ENCODE assay signal across 8 cellular contexts in genomic region chr10:58514102-58514472, GRCh38. TPM values are rescaled to one million over a fixed set of nuclear protein-coding genes. Genes with fewer than 3 reads are reported as not detected.
DNase-seq lines count a peak whose midpoint lies in the region; ATAC-seq and TF ChIP-seq lines count a peak whose summit lies in the region.

No MANE protein-coding gene starts in this region.

- CTCF ChIA-PET in CD8-positive, alpha-beta memory T cell (lab: Charles Lee): no interaction called here
- CTCF ChIA-PET in SK-N-SH (lab: Yijun Ruan, JAX): interaction anchor here (0.6 to 1.7 kb wide), 2 partner anchors 100 to 136 kb away, joined by 3 to 5 read pairs; no protein-coding TSS in a partner anchor

- TF ChIP-seq RAD21 in SK-N-SH (IDR thresholded peaks at IDR 0.05; ENCODE audit: low read length): no peak

- H3K36me3 ChIP-seq in CD8-positive, alpha-beta memory T cell (ENCODE audit: insufficient read depth, low read length): no peaks in the 10 kb centered on the region
- H3K36me3 ChIP-seq in SK-N-SH (replicated peaks in 1 of 2; ENCODE audit: control insufficient read depth in 1 of 2, insufficient read depth in 2 of 2, low read length in 1 of 2) (no peaks in the 10 kb centered on the region), prostate gland (no peaks in the 10 kb centered on the region)

- TF ChIP-seq CTCF in SK-N-SH (IDR thresholded peaks at IDR 0.05): no peak
- no peak for TF ChIP-seq CTCF in prostate gland (IDR thresholded peaks at IDR 0.05)

- no peaks in the 10 kb centered on the region for H3K9me3 ChIP-seq in CD8-positive, alpha-beta memory T cell (ENCODE audit: low read length)
- H3K9me3 ChIP-seq in SK-N-SH: no peaks in the 10 kb centered on the region
- H3K9me3 ChIP-seq in prostate gland: no peaks in the 10 kb centered on the region

- H3K79me2 ChIP-seq in SK-N-SH (ENCODE audit: insufficient read depth): peaks cover 39% of the 10 kb centered on the region

- no peaks in the 10 kb centered on the region for H3K36me3 Mint-ChIP-seq in CD8-positive, alpha-beta memory T cell

- no peaks in the 10 kb centered on the region for H3K9me2 ChIP-seq in SK-N-SH

- WGBS in SK-N-SH (ENCODE audit: low lambda C conversion rate): 4% methylated on average over 11 of the region's 11 CpGs
- 8% methylated on average over 11 of the region's 11 CpGs for WGBS in prostate gland

- no peak for TF ChIP-seq EP300 in SK-N-SH (IDR thresholded peaks at IDR 0.05; ENCODE audit: borderline replicate concordance in 1 of 2, low read depth in 1 of 2, low read length in 1 of 2)

- no peak overlapping the region for H3K27ac ChIP-seq in CD8-positive, alpha-beta memory T cell (ENCODE audit: low read depth, low read length)
- H3K27ac ChIP-seq in SK-N-SH (ENCODE audit: low read depth in 2 of 2, low read length in 1 of 2) (peak overlapping the region; percentile 41 to 86; a peak in 2 of 4 replicates), prostate gland (peak overlapping the region; percentile 73 to 77)

- H3K27ac Mint-ChIP-seq in CD8-positive, alpha-beta memory T cell: no peak overlapping the region

- H2AFZ ChIP-seq in SK-N-SH (ENCODE audit: low read depth): peak overlapping the region; percentile 77

- peaks cover 12 to 13% (median 13%) of the 10 kb centered on the region in 3 donors for H3K4me1 Mint-ChIP-seq in CD8-positive, alpha-beta memory T cell

- peak overlapping the region; percentile 98 for H3K4me2 ChIP-seq in SK-N-SH

- no peak for TF ChIP-seq POLR2A in prostate gland (IDR thresholded peaks at IDR 0.05)

- H3K27me3 ChIP-seq in CD8-positive, alpha-beta memory T cell (ENCODE audit: insufficient read depth, low read length, poor library complexity, severe bottlenecking): peaks cover 5% of the 10 kb centered on the region
- H3K27me3 ChIP-seq in SK-N-SH (ENCODE audit: insufficient read depth): no peaks in the 10 kb centered on the region
- H3K27me3 ChIP-seq in prostate gland (replicated peaks; ENCODE audit: insufficient read depth): no peaks in the 10 kb centered on the region

- no peak for DNase-seq in CD8-positive, alpha-beta memory T cell
- DNase-seq in SK-N-SH (no peak), fibroblast of peridontal ligament (ENCODE audit: extremely low read depth) (peak; percentile 25), prostate gland (ENCODE audit: low spot score) (no peak), NCI-H187 (lab: John Stamatoyannopoulos, UW) (no peak), NCI-H128 (lab: John Stamatoyannopoulos, UW; ENCODE audit: unreplicated experiment) (no peak), A172 (ENCODE audit: low spot score) (no peak)

- peak overlapping the region in 5 of 7 donors; percentile 44 to 75 (median 66) for H3K4me3 Mint-ChIP-seq in CD8-positive, alpha-beta memory T cell

- peaks cover 3% of the 10 kb centered on the region for H3F3A ChIP-seq in SK-N-SH (replicated peaks; ENCODE audit: insufficient read depth)

- POLR2A ChIA-PET in CD8-positive, alpha-beta memory T cell (lab: Charles Lee): no interaction called here
- POLR2A ChIA-PET in SK-N-SH (lab: Yijun Ruan, JAX): no interaction called here

- ATAC-seq in GM19452 (IDR thresholded peaks at IDR 0.05; ENCODE audit: unreplicated experiment): no peak

- H3K27me3 Mint-ChIP-seq in CD8-positive, alpha-beta memory T cell: peaks cover 11 to 54% of the 10 kb centered on the region in 2 donors

- H3K4me3 ChIP-seq in CD8-positive, alpha-beta memory T cell (ENCODE audit: low read length): no peak overlapping the region
- H3K4me3 ChIP-seq in SK-N-SH (ENCODE audit: low read depth in 2 of 2, low read length in 1 of 2) (peak overlapping the region; percentile 75 to 93), prostate gland (peak overlapping the region; percentile 55 to 68)

- H4K20me1 ChIP-seq in SK-N-SH (ENCODE audit: insufficient read depth): no peaks in the 10 kb centered on the region

- peaks cover 0 to 4% (median 0%) of the 10 kb centered on the region in 5 donors for H3K9me3 Mint-ChIP-seq in CD8-positive, alpha-beta memory T cell

- intact Hi-C loops in prostate gland (cut with DNase I): loop anchor here (10.0 kb wide), 2 partner anchors 131 to 261 kb away; no protein-coding TSS in a partner anchor

- no peaks in the 10 kb centered on the region for H3K4me1 ChIP-seq in CD8-positive, alpha-beta memory T cell (ENCODE audit: insufficient read depth, low read length)
- H3K4me1 ChIP-seq in SK-N-SH (ENCODE audit: control insufficient read depth in 1 of 2, insufficient read depth in 2 of 2, low read depth in 1 of 2, low read length in 1 of 2) (peaks cover 0 to 5% of the 10 kb centered on the region in 2 experiments; a peak in 2 of 4 replicates), prostate gland (replicated peaks) (no peaks in the 10 kb centered on the region)

- H3K9ac ChIP-seq in SK-N-SH: peak overlapping the region; percentile 69

TF ChIP-seq in SK-N-SH, 30 proteins besides CTCF, POLR2A, EP300 and RAD21:
- TF ChIP-seq GATA2 (CRISPR knock-in tag; IDR thresholded peaks at IDR 0.05) (peak; percentile 24; the same call in 1 of the 2 replicates), YY1 (IDR thresholded peaks at IDR 0.05; ENCODE audit: low read depth) (no peak)
- TF ChIP-seq, protein P1, sequence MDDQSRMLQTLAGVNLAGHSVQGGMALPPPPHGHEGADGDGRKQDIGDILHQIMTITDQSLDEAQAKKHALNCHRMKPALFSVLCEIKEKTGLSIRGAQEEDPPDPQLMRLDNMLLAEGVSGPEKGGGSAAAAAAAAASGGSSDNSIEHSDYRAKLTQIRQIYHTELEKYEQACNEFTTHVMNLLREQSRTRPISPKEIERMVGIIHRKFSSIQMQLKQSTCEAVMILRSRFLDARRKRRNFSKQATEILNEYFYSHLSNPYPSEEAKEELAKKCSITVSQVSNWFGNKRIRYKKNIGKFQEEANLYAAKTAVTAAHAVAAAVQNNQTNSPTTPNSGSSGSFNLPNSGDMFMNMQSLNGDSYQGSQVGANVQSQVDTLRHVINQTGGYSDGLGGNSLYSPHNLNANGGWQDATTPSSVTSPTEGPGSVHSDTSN (IDR thresholded peaks at IDR 0.05): peak; percentile 22; the same call in 1 of the 2 replicates

RNA-seq across cellular contexts. Expression of gene BICC1, which starts 1.4 kb away (rescaled TPM):
- not detected for total RNA-seq in CD8-positive, alpha-beta memory T cell
- not detected for polyA plus RNA-seq in CD8-positive, alpha-beta memory T cell
- polyA plus RNA-seq in SK-N-SH (2012; rRNA removed): 1.5 and 2.2 TPM in 2 replicates
- 1.7 and 1.8 TPM in 2 replicates for polyA plus RNA-seq in SK-N-SH (2012; cell fraction: cytosol; rRNA removed)
- 1.5 and 3.0 TPM in 2 replicates for polyA plus RNA-seq in SK-N-SH (2012; cell fraction: nucleus; rRNA removed)
- total RNA-seq in prostate gland: 10 to 100 TPM in 1 of 2 donors, 1 to 10 TPM in 1; 5.1 to 12.7 TPM
- 1.3 and 2.3 TPM in 2 replicates for total RNA-seq in A172 (2014; rRNA removed; shearing (Covaris generic))
